Comparison of ENCODE assay signal across 11 cellular contexts in the genomic region with DNA sequence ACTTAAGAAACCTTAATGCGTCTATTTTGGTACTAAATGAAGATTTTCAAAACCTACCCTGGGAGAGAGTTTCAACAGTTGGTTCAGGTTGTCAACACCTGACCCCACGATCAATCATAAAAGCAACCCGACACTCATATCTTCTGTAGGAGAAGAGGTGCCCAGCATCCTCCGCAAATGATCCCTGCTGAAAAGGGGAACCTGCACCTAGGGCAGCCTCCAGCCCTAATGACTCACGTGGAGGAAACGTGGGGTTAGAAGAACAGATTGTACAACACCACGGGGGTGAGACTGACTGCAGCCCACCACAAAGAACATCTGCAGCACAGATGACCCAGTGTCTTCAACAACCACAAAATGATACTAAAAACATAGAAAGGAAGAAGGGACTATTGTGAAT.
A peak's percentile ranks its signal among the peaks of the same experiment; 100 is the strongest.
DNase-seq lines count a peak whose midpoint lies in the region; ATAC-seq, FAIRE-seq and TF ChIP-seq lines count a peak whose summit lies in the region.
"Had no signal": no experiment of that assay in that cellular context is flagged by ENCODE, and none has a peak within 500 bp of the region (broad histone marks: within the 10 kb centered on the region; RNA-seq: fewer than 3 reads in every experiment).

No MANE protein-coding gene starts in this region.

- H3K27ac ChIP-seq in H1 (ENCODE audit: low read depth, low read length) = no peak overlapping the region
- no peak overlapping the region for H3K27ac ChIP-seq in vagina
- no peak overlapping the region for H3K27ac ChIP-seq in right lobe of liver
- no peak overlapping the region for H3K27ac ChIP-seq in SK-N-SH (ENCODE audit: low read depth in 2 of 2, low read length in 1 of 2)

- H3K9me3 ChIP-seq in Caco-2 = no peaks in the 10 kb centered on the region
- no peaks in the 10 kb centered on the region for H3K9me3 ChIP-seq in H1 (ENCODE audit: insufficient read depth in 2 of 2, low read depth in 1 of 2, low read length in 1 of 2)
- no peaks in the 10 kb centered on the region for H3K9me3 ChIP-seq in vagina
- H3K9me3 ChIP-seq in right lobe of liver = no peaks in the 10 kb centered on the region
- H3K9me3 ChIP-seq in SK-N-SH = no peaks in the 10 kb centered on the region
- H3K9me3 ChIP-seq: mucosa of descending colon had no signal

- 0 out of 2 replicates have a peak overlapping the region, but pooled peaks have one; percentile 24 for H2BK5ac ChIP-seq in H1 (ENCODE audit: low read depth, low read length)

- no peaks in the 10 kb centered on the region for H3K9me2 ChIP-seq in SK-N-SH

- DNase-seq in Caco-2 = no peak
- no peak for DNase-seq in H1 (ENCODE audit: low read depth in 1 of 2, low spot score in 2 of 2)
- no peak for DNase-seq in Calu3
- no peak for DNase-seq in vagina (ENCODE audit: extremely low spot score in 2 of 2)
- DNase-seq in right lobe of liver = no peak
- DNase-seq in SK-N-SH = no peak
- DNase-seq: activated CD4-positive, CD25-positive, alpha-beta regulatory T cell; CD4-positive, CD25-positive, alpha-beta regulatory T cell; mucosa of descending colon had no signal

- no peak overlapping the region for H2BK15ac ChIP-seq in H1 (ENCODE audit: low read length)

- TF ChIP-seq EP300 in H1 (IDR thresholded peaks at IDR 0.05; ENCODE audit: borderline replicate concordance in 1 of 2, low read depth in 2 of 2, low read length in 2 of 2) = no peak
- no peak for TF ChIP-seq EP300 in SK-N-SH (IDR thresholded peaks at IDR 0.05; ENCODE audit: borderline replicate concordance in 1 of 2, low read depth in 1 of 2, low read length in 1 of 2)

- POLR2A ChIA-PET in Caco-2 (lab: Charles Lee) = no interaction called here
- POLR2A ChIA-PET in H1 (lab: Charles Lee; ENCODE audit: partially characterized antibody) = no interaction called here
- POLR2A ChIA-PET in SK-N-SH (lab: Yijun Ruan, JAX) = no interaction called here

- H3K4me3 ChIP-seq in Caco-2 (ENCODE audit: low read depth, low read length) (no peak overlapping the region), H1 (ENCODE audit: extremely low read depth in 1 of 4, insufficient read depth in 2 of 4, low read depth in 3 of 4, low read length in 4 of 4) (no peak overlapping the region), vagina (no peak overlapping the region), right lobe of liver (no peak overlapping the region), SK-N-SH (ENCODE audit: low read depth in 2 of 2, low read length in 1 of 2) (no peak overlapping the region)
- H3K4me3 ChIP-seq: mucosa of descending colon had no signal

- H4K5ac ChIP-seq in H1 (ENCODE audit: insufficient read length, low read depth, low read length) = no peak overlapping the region

- no peak overlapping the region for H3K18ac ChIP-seq in H1 (ENCODE audit: extremely low read depth, low read length)

- BruUV-seq in Caco-2 (replicated peaks; lab: Mats Ljungman, UMichigan) (no TSS peak), Calu3 (replicated peaks; lab: Mats Ljungman, UMichigan) (no TSS peak)

- TF ChIP-seq POLR2A in H1 (IDR thresholded peaks at IDR 0.05; ENCODE audit: control extremely low read depth in 1 of 2, low read depth in 2 of 2, low read length in 2 of 2) (no peak), vagina (IDR thresholded peaks at IDR 0.05) (no peak), right lobe of liver (IDR thresholded peaks at IDR 0.05) (no peak)

- no peaks in the 10 kb centered on the region for H3K27me3 Mint-ChIP-seq in Caco-2 (ENCODE audit: insufficient read depth, unreplicated experiment)
- no peaks in the 10 kb centered on the region for H3K27me3 Mint-ChIP-seq in Calu3 (ENCODE audit: unreplicated experiment)

- peak; percentile 55 for ATAC-seq in GM21447 (IDR thresholded peaks at IDR 0.05; ENCODE audit: unreplicated experiment)
- peak; percentile 36 for ATAC-seq in HG03469 (IDR thresholded peaks at IDR 0.05; ENCODE audit: unreplicated experiment)
- no peak for ATAC-seq in right lobe of liver
- ATAC-seq: mucosa of descending colon had no signal

- H2AFZ ChIP-seq in H1 (ENCODE audit: low read length) = no peak overlapping the region
- no peak overlapping the region for H2AFZ ChIP-seq in SK-N-SH (ENCODE audit: low read depth)

- no peak for TF ChIP-seq RAD21 in H1 (IDR thresholded peaks at IDR 0.05 in 1 of 2, conservative IDR thresholded peaks at IDR 0.05 in 1 of 2; ENCODE audit: low read depth in 2 of 2, low read length in 2 of 2)
- TF ChIP-seq RAD21 in SK-N-SH (IDR thresholded peaks at IDR 0.05; ENCODE audit: low read length) = no peak

- TF ChIP-seq CTCF in Caco-2 (IDR thresholded peaks at IDR 0.05; ENCODE audit: insufficient read depth in 1 of 2, low read depth in 1 of 2, low read length in 1 of 2, severe bottlenecking in 1 of 2, unreplicated experiment in 1 of 2) (no peak), H1 (IDR thresholded peaks at IDR 0.05; ENCODE audit: control extremely low read depth in 1 of 3, insufficient read depth in 1 of 3, low read depth in 1 of 3, low read length in 3 of 3) (no peak), Calu3 (IDR thresholded peaks at IDR 0.05; ENCODE audit: unreplicated experiment) (no peak), vagina (IDR thresholded peaks at IDR 0.05) (no peak), right lobe of liver (IDR thresholded peaks at IDR 0.05) (no peak), SK-N-SH (IDR thresholded peaks at IDR 0.05) (no peak)

- H3K36me3 ChIP-seq in Caco-2 (ENCODE audit: control insufficient read depth, insufficient read depth, low read length) = no peaks in the 10 kb centered on the region
- peaks cover 0 to 9% (median 0%) of the 10 kb centered on the region in 4 experiments; a peak in 5 of 8 replicates for H3K36me3 ChIP-seq in H1 (ENCODE audit: control insufficient read depth in 2 of 4, insufficient read depth in 4 of 4, low read length in 3 of 4)
- H3K36me3 ChIP-seq in vagina = peaks cover 0 to 22% of the 10 kb centered on the region in 2 donors
- H3K36me3 ChIP-seq in right lobe of liver = no peaks in the 10 kb centered on the region
- H3K36me3 ChIP-seq in SK-N-SH (replicated peaks in 1 of 2; ENCODE audit: control insufficient read depth in 1 of 2, insufficient read depth in 2 of 2, low read length in 1 of 2) = peaks cover 7 to 37% of the 10 kb centered on the region in 2 experiments

- CTCF ChIA-PET in Caco-2 (lab: Charles Lee) (interaction anchor here (1.3 to 1.4 kb wide), 2 partner anchors 11 to 191 kb away, joined by 3 to 11 read pairs; no protein-coding TSS in a partner anchor), H1 (lab: Charles Lee; ENCODE audit: partially characterized antibody) (interaction anchor here (1.0 to 2.4 kb wide), 2 partner anchors 10 to 199 kb away, joined by 3 to 19 read pairs; no protein-coding TSS in a partner anchor), Calu3 (lab: Charles Lee) (interaction anchor here (1.3 to 2.0 kb wide), 2 partner anchors 26 to 198 kb away, joined by 4 to 8 read pairs; no protein-coding TSS in a partner anchor), SK-N-SH (lab: Yijun Ruan, JAX) (interaction anchor here (0.9 to 2.5 kb wide), 4 partner anchors 8 to 197 kb away, joined by 3 to 15 read pairs (median 3); no protein-coding TSS in a partner anchor)

- no peak overlapping the region for H4K91ac ChIP-seq in H1 (replicated peaks; ENCODE audit: insufficient read length, low read length)

- no peak overlapping the region for H4K8ac ChIP-seq in H1 (ENCODE audit: extremely low read depth, insufficient read depth, low read length)

- peaks cover 77% of the 10 kb centered on the region for H3K4me1 ChIP-seq in Caco-2
- H3K4me1 ChIP-seq in H1 (replicated peaks in 1 of 4; ENCODE audit: control insufficient read depth in 3 of 4, insufficient read depth in 4 of 4, low read length in 3 of 4) = no peaks in the 10 kb centered on the region; a peak in 1 of 7 replicates
- H3K4me1 ChIP-seq in vagina = no peaks in the 10 kb centered on the region
- no peaks in the 10 kb centered on the region for H3K4me1 ChIP-seq in right lobe of liver
- H3K4me1 ChIP-seq in SK-N-SH (ENCODE audit: control insufficient read depth in 1 of 2, insufficient read depth in 2 of 2, low read depth in 1 of 2, low read length in 1 of 2) = peaks cover 9 to 12% of the 10 kb centered on the region in 2 experiments; a peak in 3 of 4 replicates

- H3K27me3 ChIP-seq in Caco-2 (replicated peaks; ENCODE audit: control insufficient read depth, insufficient read depth, low read length) (no peaks in the 10 kb centered on the region), H1 (replicated peaks in 1 of 4; ENCODE audit: control insufficient read depth in 3 of 4, extremely low read depth in 1 of 4, insufficient read depth in 3 of 4, low read length in 3 of 4) (no peaks in the 10 kb centered on the region), vagina (no peaks in the 10 kb centered on the region), right lobe of liver (no peaks in the 10 kb centered on the region), SK-N-SH (ENCODE audit: insufficient read depth) (no peaks in the 10 kb centered on the region)

- peaks cover 36% of the 10 kb centered on the region for H3K4me1 Mint-ChIP-seq in Caco-2 (ENCODE audit: low read depth, unreplicated experiment)
- peaks cover 13% of the 10 kb centered on the region for H3K4me1 Mint-ChIP-seq in Calu3 (ENCODE audit: low read depth, unreplicated experiment)

- H4K20me1 ChIP-seq in H1 (replicated peaks in 1 of 2; ENCODE audit: control insufficient read depth in 1 of 2, insufficient read depth in 2 of 2, low read length in 2 of 2) (peaks cover 0 to 1% of the 10 kb centered on the region in 2 experiments), SK-N-SH (ENCODE audit: insufficient read depth) (no peaks in the 10 kb centered on the region)

- peaks cover 14% of the 10 kb centered on the region for H3K36me3 Mint-ChIP-seq in Caco-2 (ENCODE audit: insufficient read depth, unreplicated experiment)
- H3K36me3 Mint-ChIP-seq in Calu3 (ENCODE audit: insufficient read depth, unreplicated experiment) = no peaks in the 10 kb centered on the region
- H3K36me3 Mint-ChIP-seq: CD4-positive, CD25-positive, alpha-beta regulatory T cell had no signal

- H3F3A ChIP-seq in SK-N-SH (replicated peaks; ENCODE audit: insufficient read depth) = no peaks in the 10 kb centered on the region

- H3K9me3 Mint-ChIP-seq in Caco-2 (ENCODE audit: unreplicated experiment) (no peaks in the 10 kb centered on the region), Calu3 (ENCODE audit: low read depth, unreplicated experiment) (no peaks in the 10 kb centered on the region)

- no peaks in the 10 kb centered on the region for H3K23me2 ChIP-seq in H1 (ENCODE audit: low read depth, low read length)

- H2BK20ac ChIP-seq in H1 (ENCODE audit: low read length) = no peak overlapping the region

- WGBS in H1 (ENCODE audit: extremely low coverage in 1 of 2, insufficient coverage in 1 of 2, insufficient read length in 1 of 2, insufficient replicate concordance in 2 of 2, low coverage in 1 of 2, low lambda C conversion rate in 2 of 2, missing lambda C conversion rate in 1 of 2), 2 experiments = 91% methylated on average over 7 of the region's 7 CpGs; no CpG with 5 or more reads in 1 of the 2 experiments
- 57% methylated on average over 6 of the region's 7 CpGs for WGBS in right lobe of liver (ENCODE audit: insufficient coverage, low coverage, low lambda C conversion rate, missing lambda C conversion rate)
- WGBS in SK-N-SH (ENCODE audit: low lambda C conversion rate) = 80% methylated on average over 7 of the region's 7 CpGs

- H2AK5ac ChIP-seq in H1 (ENCODE audit: low read depth, low read length) = no peak overlapping the region

- H3K9ac ChIP-seq in H1 (replicated peaks in 1 of 4; ENCODE audit: extremely low read depth in 1 of 4, low read depth in 3 of 4, low read length in 3 of 4) (no peak overlapping the region), SK-N-SH (no peak overlapping the region)

- no peak for FAIRE-seq in H1 (lab: Jason Lieb, UNC)

- H3K4me3 Mint-ChIP-seq in Caco-2 (ENCODE audit: unreplicated experiment) = no peak overlapping the region
- H3K4me3 Mint-ChIP-seq in Calu3 (ENCODE audit: low read depth, unreplicated experiment) = no peak overlapping the region
- H3K4me3 Mint-ChIP-seq: CD4-positive, CD25-positive, alpha-beta regulatory T cell had no signal

- no peak overlapping the region for H3K56ac ChIP-seq in H1 (replicated peaks; ENCODE audit: insufficient read length, low read depth, low read length)

- no peak overlapping the region for H2BK120ac ChIP-seq in H1 (replicated peaks; ENCODE audit: low read depth, low read length)

- H3K79me2 ChIP-seq in H1 (ENCODE audit: control insufficient read depth in 1 of 2, insufficient read depth in 2 of 2, low read length in 2 of 2) = no peaks in the 10 kb centered on the region
- no peaks in the 10 kb centered on the region for H3K79me2 ChIP-seq in SK-N-SH (ENCODE audit: insufficient read depth)

- peak overlapping the region; percentile 10 for H3K27ac Mint-ChIP-seq in Caco-2 (ENCODE audit: unreplicated experiment)
- no peak overlapping the region for H3K27ac Mint-ChIP-seq in Calu3 (ENCODE audit: unreplicated experiment)
- H3K27ac Mint-ChIP-seq: CD4-positive, CD25-positive, alpha-beta regulatory T cell had no signal

- H3K4ac ChIP-seq in H1 (replicated peaks; ENCODE audit: insufficient read length, low read depth, low read length) = no peak overlapping the region

- H3K23ac ChIP-seq in H1 (ENCODE audit: insufficient read length) = no peak overlapping the region

- intact Hi-C loops in Caco-2 (cut with micrococcal nuclease; ENCODE audit: unreplicated experiment) (no loop called here), Calu3 (cut with micrococcal nuclease; ENCODE audit: unreplicated experiment) (no loop called here), vagina (cut with DNase I) (no loop called here), right lobe of liver (cut with DNase I) (no loop called here)

- no peak overlapping the region for H3K14ac ChIP-seq in H1 (ENCODE audit: insufficient read length)

- no peak overlapping the region for H2BK12ac ChIP-seq in H1 (ENCODE audit: low read depth, low read length)

- H3K4me2 ChIP-seq in H1 (ENCODE audit: insufficient read depth in 1 of 2, low read depth in 2 of 2, low read length in 2 of 2) = no peak overlapping the region
- no peak overlapping the region for H3K4me2 ChIP-seq in SK-N-SH

- H3K79me1 ChIP-seq in H1 (ENCODE audit: low read depth, low read length) = no peaks in the 10 kb centered on the region

Comparison
In these comparisons a context has a peak if more than half of its experiments do, and no peak if none do; other contexts are left out.
1. ATAC-seq: peak in GM21447 (single experiment) and HG03469 (single experiment); none in right lobe of liver (0 of 4).